In the genomic region with DNA sequence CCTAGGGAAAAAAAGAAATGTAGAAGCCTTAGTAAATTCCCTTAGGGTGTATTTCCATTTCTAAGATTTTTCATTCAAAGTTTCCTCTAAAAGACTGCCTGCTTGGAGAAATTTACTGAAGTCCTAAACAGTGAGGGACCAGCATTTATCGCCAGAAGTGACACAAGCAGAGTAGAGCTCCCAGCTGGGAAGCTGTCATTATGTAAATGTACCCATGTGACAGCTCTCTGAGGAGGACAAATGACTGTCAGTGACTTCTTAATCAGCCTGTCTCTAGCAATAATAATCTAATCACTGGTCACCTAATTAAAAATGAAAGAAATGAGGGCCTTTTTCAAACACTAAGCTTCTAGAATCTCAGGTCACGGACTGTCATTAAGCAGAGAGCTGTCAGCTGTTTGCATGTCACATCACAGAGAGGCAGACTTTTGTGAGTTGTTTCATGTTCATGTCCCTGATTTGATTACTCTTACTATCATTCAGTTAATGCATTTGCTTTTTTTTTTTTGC, we compare ENCODE assay signal across 19 cellular contexts.
"Had no signal": no experiment of that assay in that cellular context is flagged by ENCODE, and none has a peak within 500 bp of the region (broad histone marks: within the 10 kb centered on the region; RNA-seq: fewer than 3 reads in every experiment).

No MANE protein-coding gene starts in this region.

- H3K4me3 ChIP-seq: adrenal gland, breast epithelium, colonic mucosa, tibial artery had no signal

- H3K4me1 ChIP-seq: adrenal gland, breast epithelium, colonic mucosa, tibial artery had no signal

- H3K36me3 ChIP-seq: adrenal gland, breast epithelium, colonic mucosa, tibial artery had no signal

- H3K27ac ChIP-seq: adrenal gland, breast epithelium, colonic mucosa, dorsolateral prefrontal cortex, tibial artery had no signal

- DNase-seq: activated CD4-positive, alpha-beta T cell treated with anti-CD3 and anti-CD28 coated beads for 4 hours; activated CD4-positive, alpha-beta T cell treated with anti-CD3 and anti-CD28 coated beads, Interleukin-2, amount 50 U/mL, for 48 hours; activated CD4-positive, CD25-positive, alpha-beta regulatory T cell; activated CD8-positive, alpha-beta memory T cell treated with anti-CD3 and anti-CD28 coated beads, Interleukin-2, amount 50 U/mL, for 48 hours; activated naive CD4-positive, alpha-beta T cell; activated T-cell treated with anti-CD3 and anti-CD28 coated beads, Interleukin-2, amount 50 U/mL, for 4 hours; adrenal gland; colonic mucosa; dorsolateral prefrontal cortex; effector memory CD8-positive, alpha-beta T cell; foreskin melanocyte; hypothalamus; naive B cell; stimulated activated CD4-positive, alpha-beta T cell treated with anti-CD3 and anti-CD28 coated beads, Interleukin-4, amount 100 ng/mL, for 24 hours; stimulated activated naive CD8-positive, alpha-beta T cell treated with anti-CD3 and anti-CD28 coated beads, Interleukin-15, Interleukin-2, amounts not matched to agents 100 U/mL and 50 U/mL, for 24 hours; T1000; tibial artery had no signal

- ATAC-seq: activated T-cell treated with anti-CD3 and anti-CD28 coated beads, Interleukin-2, amount 50 U/mL, for 4 hours; effector memory CD8-positive, alpha-beta T cell; esophagus mucosa; stimulated activated naive CD8-positive, alpha-beta T cell treated with anti-CD3 and anti-CD28 coated beads, Interleukin-15, Interleukin-2, amounts not matched to agents 100 U/mL and 50 U/mL, for 24 hours had no signal

- H3K27me3 ChIP-seq: adrenal gland, breast epithelium, colonic mucosa, tibial artery had no signal

- H3K9me3 ChIP-seq: adrenal gland, colonic mucosa had no signal
